ENCODE assay signal across 22 cellular contexts in the genomic region with DNA sequence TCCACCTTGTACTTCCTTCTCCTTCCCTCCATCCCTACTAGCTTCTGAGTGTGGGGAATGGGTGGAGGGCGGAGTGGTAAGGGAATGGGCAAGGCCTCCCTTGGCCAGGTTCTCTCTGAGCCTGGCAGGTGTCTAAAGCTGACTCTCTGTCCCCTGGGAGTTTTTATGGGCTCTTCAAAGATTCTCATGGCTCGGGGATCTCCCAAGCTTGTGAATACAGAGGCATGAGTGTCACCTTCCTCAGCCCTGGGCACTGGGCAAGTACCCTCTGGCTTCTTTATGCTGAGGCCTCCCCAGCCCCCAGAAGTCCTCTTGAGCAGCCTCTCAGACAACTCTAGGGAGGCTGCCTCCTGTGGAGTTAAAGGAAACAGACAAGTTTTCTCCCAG. TPM values are rescaled to one million over a fixed set of nuclear protein-coding genes. Genes with fewer than 3 reads are reported as not detected.
A peak's percentile ranks its signal among the peaks of the same experiment; 100 is the strongest.
DNase-seq lines count a peak whose midpoint lies in the region; ATAC-seq and TF ChIP-seq lines count a peak whose summit lies in the region.
"Had no signal": no experiment of that assay in that cellular context is flagged by ENCODE, and none has a peak within 500 bp of the region (broad histone marks: within the 10 kb centered on the region; RNA-seq: fewer than 3 reads in every experiment).

No MANE protein-coding gene starts in this region.

- H2AFZ ChIP-seq in GM23248: no peak overlapping the region

- DNase-seq in NCI-H1436 treated with DMSO at 0.1 percent for 48 hours (lab: John Stamatoyannopoulos, UW): peak; percentile 3
- no peak for DNase-seq in NCI-H1436 (lab: John Stamatoyannopoulos, UW)
- no peak for DNase-seq in GM23248
- DNase-seq in UCSD-AML1 (lab: John Stamatoyannopoulos, UW; ENCODE audit: unreplicated experiment): peak; percentile 22
- no peak for DNase-seq in mucosa of descending colon
- DNase-seq in SIG-M5 treated with dmso at 0.1 percent for 504 hours (lab: John Stamatoyannopoulos, UW; ENCODE audit: unreplicated experiment): no peak
- no peak for DNase-seq in ureter (ENCODE audit: low spot score)
- DNase-seq: 8988T; activated CD4-positive, alpha-beta T cell treated with anti-CD3 and anti-CD28 coated beads, Interleukin-2, amount 50 U/mL, for 4 hours; activated naive CD4-positive, alpha-beta T cell treated with anti-CD3 and anti-CD28 coated beads for 36 hours; C1 segment of cervical spinal cord; cerebellar nuclear complex; effector CD8-positive, alpha-beta T cell; glutamatergic neuron; NCI-H446; stimulated activated CD8-positive, alpha-beta memory T cell treated with anti-CD3 and anti-CD28 coated beads, Interleukin-4, amount 100 ng/mL, for 48 hours; substantia nigra; T-helper 1 cell; uterus had no signal

- no peaks in the 10 kb centered on the region; the same call in 1 of the 2 replicates for H3F3A ChIP-seq in GM23248 (ENCODE audit: insufficient read depth)

- H3K79me2 ChIP-seq in GM23248 (ENCODE audit: insufficient read depth): no peaks in the 10 kb centered on the region

- in situ Hi-C loops in GM23248 (cut with MboI): no loop called here

- H3K36me3 ChIP-seq in GM23248 (ENCODE audit: low read depth) (no peaks in the 10 kb centered on the region), mucosa of descending colon (ENCODE audit: low read depth) (no peaks in the 10 kb centered on the region)
- H3K36me3 ChIP-seq: uterus had no signal

- TF ChIP-seq CTCF in mucosa of descending colon (IDR thresholded peaks at IDR 0.05): no peak

- no peak overlapping the region for H3K4me2 ChIP-seq in GM23248 (ENCODE audit: unreplicated experiment)

- peaks cover 16% of the 10 kb centered on the region for H3K4me1 ChIP-seq in GM23248 (ENCODE audit: insufficient read depth)
- H3K4me1 ChIP-seq in mucosa of descending colon (ENCODE audit: low read depth): no peaks in the 10 kb centered on the region
- H3K4me1 ChIP-seq: uterus had no signal

- H3K9ac ChIP-seq in GM23248: no peak overlapping the region

- intact Hi-C loops in mucosa of descending colon (cut with DNase I, micrococcal nuclease): no loop called here

- H3K27ac ChIP-seq in GM23248: peak overlapping the region; percentile 41
- H3K27ac ChIP-seq: uterus had no signal

- no peaks in the 10 kb centered on the region for H3K9me2 ChIP-seq in GM23248 (ENCODE audit: insufficient read depth)

- H3K4me3 ChIP-seq in GM23248: no peak overlapping the region
- H3K4me3 ChIP-seq in mucosa of descending colon: no peak overlapping the region
- H3K4me3 ChIP-seq: uterus had no signal

- H3K9me3 ChIP-seq in GM23248 (ENCODE audit: low read depth): no peaks in the 10 kb centered on the region
- H3K9me3 ChIP-seq in mucosa of descending colon: no peaks in the 10 kb centered on the region
- H3K9me3 ChIP-seq: uterus had no signal

- 50 to 75% methylated on average over 2 of the region's 2 CpGs for WGBS in GM23248 (ENCODE audit: low coverage in 1 of 2, low lambda C conversion rate in 2 of 2, missing lambda C conversion rate in 2 of 2), 2 experiments

- no peaks in the 10 kb centered on the region for H3K27me3 ChIP-seq in GM23248 (replicated peaks; ENCODE audit: insufficient read depth)
- H3K27me3 ChIP-seq: uterus had no signal

- peak; percentile 8 for ATAC-seq in mucosa of descending colon
- no peak for ATAC-seq in GM19328 (IDR thresholded peaks at IDR 0.05; ENCODE audit: unreplicated experiment)
- ATAC-seq: left lobe of liver, Right ventricle myocardium inferior had no signal

- H4K20me1 ChIP-seq in GM23248 (ENCODE audit: insufficient read depth): no peaks in the 10 kb centered on the region

RNA-seq across cellular contexts. Expression of a gene that starts 32.5 kb away (rescaled TPM):
- total RNA-seq in GM23248 (2014; rRNA removed; shearing (Covaris generic)): 206 and 285 TPM in 2 replicates
- polyA plus RNA-seq in GM23248 (2016; fragmentation: Nextera tagmentation; extraction: Ambion mirVana): 129 and 130 TPM in 2 replicates
- 100 to 1,000 TPM; 208 to 256 (median 250) TPM for total RNA-seq in mucosa of descending colon
- 247 TPM for total RNA-seq in ureter

Comparison
In these comparisons a context has a peak if more than half of its experiments do, and no peak if none do; other contexts are left out.
1. DNase-seq: peak in NCI-H1436 treated with DMSO at 0.1 percent for 48 hours (single experiment) and UCSD-AML1 (single experiment); none in NCI-H1436 (single experiment), GM23248 (single experiment), mucosa of descending colon (0 of 3), SIG-M5 treated with dmso at 0.1 percent for 504 hours (single experiment) and ureter (single experiment).